Comparison of ENCODE assay signal across 2 cellular contexts in genomic region chr17:40727447-40728231, GRCh38.
TF ChIP-seq lines count a peak whose summit lies in the region.

No MANE protein-coding gene starts in this region.

TF ChIP-seq in SK-N-SH, 30 proteins besides CTCF, POLR2A, EP300 and RAD21 (continued from another document):
- TF ChIP-seq REST (IDR thresholded peaks at IDR 0.05; ENCODE audit: low read depth, low read length) (no peak), USF1 (IDR thresholded peaks at IDR 0.05; ENCODE audit: borderline replicate concordance, low read depth) (no peak), YY1 (IDR thresholded peaks at IDR 0.05; ENCODE audit: low read depth) (no peak), GABPA (IDR thresholded peaks at IDR 0.05; ENCODE audit: low read depth) (no peak), NFIC (IDR thresholded peaks at IDR 0.05; ENCODE audit: borderline replicate concordance) (no peak), SMC3 (IDR thresholded peaks at IDR 0.05; ENCODE audit: low read depth, low read length) (no peak), RXRA (IDR thresholded peaks at IDR 0.05; ENCODE audit: borderline replicate concordance, low read depth) (no peak)

TF ChIP-seq in SK-N-SH treated with all-trans-retinoic acid at 6 μM for 48 hours, 23 proteins besides CTCF, POLR2A, EP300 and RAD21 (continued from another document):
- TF ChIP-seq PATZ1 (CRISPR knock-in tag; IDR thresholded peaks at IDR 0.05; ENCODE audit: borderline replicate concordance) (no peak), ZNF70 (CRISPR knock-in tag; IDR thresholded peaks at IDR 0.05) (no peak), TSHZ2 (CRISPR knock-in tag; IDR thresholded peaks at IDR 0.05) (no peak), PPARA (CRISPR knock-in tag; IDR thresholded peaks at IDR 0.05; ENCODE audit: borderline replicate concordance) (no peak)
